Comparison of ENCODE assay signal across 1 cellular context in genomic region chr12:53279283-53279869, GRCh38.
TF ChIP-seq lines count a peak whose summit lies in the region.

No MANE protein-coding gene starts in this region.

TF ChIP-seq in HepG2, 621 proteins besides CTCF, POLR2A, EP300 and RAD21 (continued from another document):
- TF ChIP-seq ZNF770 (CRISPR knock-in tag; IDR thresholded peaks at IDR 0.05) (no peak), NR2F2 (IDR thresholded peaks at IDR 0.05; ENCODE audit: borderline replicate concordance, low read depth) (0 out of 2 replicates have a peak, but pooled peaks have one; percentile 44), ZNF569 (CRISPR knock-in tag; IDR thresholded peaks at IDR 0.05; ENCODE audit: borderline replicate concordance) (no peak), HNF4G (IDR thresholded peaks at IDR 0.05; ENCODE audit: borderline replicate concordance, low read depth, low read length) (peak; percentile 78), HNF4G (CRISPR knock-in tag; IDR thresholded peaks at IDR 0.05; ENCODE audit: borderline replicate concordance, low read depth) (no peak), ZMAT3 (CRISPR knock-in tag; conservative IDR thresholded peaks at IDR 0.05) (no peak), TOPORS (CRISPR knock-in tag; IDR thresholded peaks at IDR 0.05) (no peak)
